Comparison of ENCODE assay signal across 11 cellular contexts in the genomic region with DNA sequence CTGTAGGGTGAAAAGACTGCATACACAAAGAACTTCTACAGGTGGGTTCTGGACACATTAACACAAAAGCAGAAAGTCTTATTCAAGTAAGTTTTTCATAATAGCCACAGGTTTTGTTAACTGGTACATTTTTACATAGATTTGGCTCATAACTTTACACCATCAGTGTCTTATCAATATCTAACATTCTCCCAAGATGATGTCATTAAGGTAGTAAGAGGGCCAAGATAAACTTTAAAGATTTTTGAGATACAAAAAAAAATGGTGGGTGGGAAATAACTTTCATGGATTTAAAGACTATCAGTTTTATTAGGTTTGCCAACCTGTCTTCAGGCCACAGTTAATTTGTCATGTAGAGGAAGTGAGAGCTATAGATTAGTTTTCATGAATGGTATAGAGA. TPM values are rescaled to one million over a fixed set of nuclear protein-coding genes. Genes with fewer than 3 reads are reported as not detected.
DNase-seq lines count a peak whose midpoint lies in the region; TF ChIP-seq lines count a peak whose summit lies in the region.
"Had no signal": no experiment of that assay in that cellular context is flagged by ENCODE, and none has a peak within 500 bp of the region (broad histone marks: within the 10 kb centered on the region; RNA-seq: fewer than 3 reads in every experiment).

No MANE protein-coding gene starts in this region.

- peaks cover 38% of the 10 kb centered on the region for H3K4me1 Mint-ChIP-seq in T-helper 2 cell treated with Interferon-gamma antibody and Interleukin-4, amounts not matched to agents 5 μg/mL and 100 μg/mL, for 36 hours (ENCODE audit: low read depth)

- H3K36me3 ChIP-seq in testis (ENCODE audit: low read depth, missing control alignments) (no peaks in the 10 kb centered on the region), Peyer's patch (peaks cover 0 to 11% (median 0%) of the 10 kb centered on the region in 3 donors)

- H3K9me3 ChIP-seq in testis (no peaks in the 10 kb centered on the region), Peyer's patch (no peaks in the 10 kb centered on the region)
- H3K9me3 ChIP-seq: vagina had no signal

- no peaks in the 10 kb centered on the region for H3K9me3 Mint-ChIP-seq in T-helper 2 cell treated with Interferon-gamma antibody and Interleukin-4, amounts not matched to agents 5 μg/mL and 100 μg/mL, for 36 hours

- H3K4me1 ChIP-seq in testis (peaks cover 12% of the 10 kb centered on the region), Peyer's patch (peaks cover 0 to 14% (median 4%) of the 10 kb centered on the region in 4 donors)

- intact Hi-C loops in testis (cut with DNase I; ENCODE audit: low total_unique reads) = loop anchor here (10.0 kb wide), 1 partner anchor 117 kb away; a partner anchor contains a TSS

- DNase-seq in GM12865 (ENCODE audit: low read depth) (no peak), fibroblast of pulmonary artery (ENCODE audit: low read depth) (no peak), testis (no peak), Peyer's patch (no peak)
- no peak for DNase-seq in T-helper 2 cell treated with Interferon-gamma antibody and Interleukin-4, amounts not matched to agents 5 μg/mL and 100 μg/mL, for 36 hours (ENCODE audit: low spot score)
- no peak for DNase-seq in stimulated activated CD8-positive, alpha-beta memory T cell treated with anti-CD3 and anti-CD28 coated beads, Interleukin-4, amount 100 ng/mL, for 48 hours
- no peak for DNase-seq in stimulated activated CD4-positive, alpha-beta T cell treated with anti-CD3 and anti-CD28 coated beads, Interleukin-4, amount 100 ng/mL, for 24 hours
- DNase-seq: DMS79, NCI-H446 had no signal

- TF ChIP-seq POLR2A in testis (IDR thresholded peaks at IDR 0.05) = no peak
- no peak for TF ChIP-seq POLR2A in Peyer's patch (IDR thresholded peaks at IDR 0.05)

- peak overlapping the region; percentile 99 for H3K27ac Mint-ChIP-seq in T-helper 2 cell treated with Interferon-gamma antibody and Interleukin-4, amounts not matched to agents 5 μg/mL and 100 μg/mL, for 36 hours

- TF ChIP-seq CTCF in 22Rv1 (IDR thresholded peaks at IDR 0.05) (no peak), GM12865 (IDR thresholded peaks at IDR 0.05; ENCODE audit: insufficient read depth, low read depth, low read length, missing control alignments) (no peak), fibroblast of pulmonary artery (IDR thresholded peaks at IDR 0.05; ENCODE audit: low read length, missing control alignments) (no peak), testis (IDR thresholded peaks at IDR 0.05) (no peak), Peyer's patch (IDR thresholded peaks at IDR 0.05) (no peak)

- peak overlapping the region; percentile 98 for H3K4me3 Mint-ChIP-seq in T-helper 2 cell treated with Interferon-gamma antibody and Interleukin-4, amounts not matched to agents 5 μg/mL and 100 μg/mL, for 36 hours

- H3K27me3 Mint-ChIP-seq in T-helper 2 cell treated with Interferon-gamma antibody and Interleukin-4, amounts not matched to agents 5 μg/mL and 100 μg/mL, for 36 hours (ENCODE audit: low read depth) = no peaks in the 10 kb centered on the region

- peaks cover 41% of the 10 kb centered on the region for H3K36me3 Mint-ChIP-seq in T-helper 2 cell treated with Interferon-gamma antibody and Interleukin-4, amounts not matched to agents 5 μg/mL and 100 μg/mL, for 36 hours (ENCODE audit: low read depth)

- H3K27ac ChIP-seq in 22Rv1 (peak overlapping the region; percentile 92; the same call in 1 of the 2 replicates), testis (no peak overlapping the region), Peyer's patch (no peak overlapping the region)
- H3K27ac ChIP-seq: vagina had no signal

- H3K27me3 ChIP-seq in testis = no peaks in the 10 kb centered on the region
- no peaks in the 10 kb centered on the region for H3K27me3 ChIP-seq in Peyer's patch
- H3K27me3 ChIP-seq: vagina had no signal

- peak overlapping the region; percentile 61 for H3K4me3 ChIP-seq in GM12865 (ENCODE audit: low read depth, low read length)
- H3K4me3 ChIP-seq in fibroblast of pulmonary artery (replicated peaks; ENCODE audit: low read depth, low read length) = peak overlapping the region; percentile 9
- no peak overlapping the region for H3K4me3 ChIP-seq in testis
- H3K4me3 ChIP-seq in Peyer's patch = no peak overlapping the region

RNA-seq across cellular contexts. Expression of a gene that starts 1.7 kb away (rescaled TPM):
- total RNA-seq in testis = 100 to 1,000 TPM; 104 to 112 TPM
- 99.5 TPM for polyA plus RNA-seq in testis (ENCODE audit: insufficient read depth, low read depth, low replicate concordance)
- total RNA-seq in Peyer's patch = 10 to 100 TPM; 25.7 to 86.6 (median 37.5) TPM

Comparison
In these comparisons a context has a peak if more than half of its experiments do, and no peak if none do; other contexts are left out.
1. H3K4me3 ChIP-seq: peak in GM12865 (single experiment) and fibroblast of pulmonary artery (single experiment); none in testis (0 of 2) and Peyer's patch (0 of 4).